ENCODE assay signal across 1 cellular context in genomic region chr12:7439579-7440505, GRCh38.
TF ChIP-seq lines count a peak whose summit lies in the region.

No MANE protein-coding gene starts in this region.

TF ChIP-seq in K562, 482 proteins besides CTCF, POLR2A, EP300 and RAD21 (continued from another document and continues in another):
- TF ChIP-seq NKRF (IDR thresholded peaks at IDR 0.05; ENCODE audit: borderline replicate concordance) (no peak), CXXC5 (CRISPR knock-in tag; IDR thresholded peaks at IDR 0.05) (peak; percentile 93), SAP30 (IDR thresholded peaks at IDR 0.05; ENCODE audit: borderline replicate concordance, insufficient read depth, low read depth, low read length, poor library complexity, severe bottlenecking) (no peak), MAX (CRISPR knock-in tag; IDR thresholded peaks at IDR 0.05) (peak; percentile 82), NR4A1 (CRISPR knock-in tag; IDR thresholded peaks at IDR 0.05) (no peak), NR4A1 (tag; IDR thresholded peaks at IDR 0.05) (0 out of 2 replicates have a peak, but pooled peaks have one; percentile 22), USF1 (CRISPR knock-in tag; IDR thresholded peaks at IDR 0.05) (no peak), ETV6 (IDR thresholded peaks at IDR 0.05; ENCODE audit: borderline replicate concordance in 1 of 2, low read depth in 2 of 2, low read length in 1 of 2) (0 out of 4 replicates have a peak, but pooled peaks of 1 of the 2 experiments have one; percentile 9), ETV6 (CRISPR knock-in tag; IDR thresholded peaks at IDR 0.05; ENCODE audit: borderline replicate concordance) (no peak), PHB (CRISPR knock-in tag; IDR thresholded peaks at IDR 0.05) (no peak), SMAD4 (CRISPR knock-in tag; conservative IDR thresholded peaks at IDR 0.05) (peak; percentile 68; the same call in 1 of the 2 replicates), BRD9 (IDR thresholded peaks at IDR 0.05; ENCODE audit: low read depth, partially characterized antibody) (no peak), EGR1 (conservative IDR thresholded peaks at IDR 0.05) (no peak), HES1 (IDR thresholded peaks at IDR 0.05; ENCODE audit: low read depth) (no peak), KDM4B (IDR thresholded peaks at IDR 0.05; ENCODE audit: borderline replicate concordance in 2 of 2, low read depth in 1 of 2) (no peak), E4F1 (CRISPR knock-in tag; IDR thresholded peaks at IDR 0.05; ENCODE audit: borderline replicate concordance) (no peak), ZNF224 (CRISPR knock-in tag; IDR thresholded peaks at IDR 0.05) (no peak), CREM (IDR thresholded peaks at IDR 0.05; ENCODE audit: low read depth) (0 out of 2 replicates have a peak, but pooled peaks have one; percentile 7), RBM34 (IDR thresholded peaks at IDR 0.05; ENCODE audit: borderline replicate concordance, insufficient read depth, low read length) (no peak), NR2F6 (CRISPR knock-in tag; IDR thresholded peaks at IDR 0.05) (no peak), ZNF76 (CRISPR knock-in tag; IDR thresholded peaks at IDR 0.05; ENCODE audit: borderline replicate concordance) (no peak), NEUROD1 (IDR thresholded peaks at IDR 0.05; ENCODE audit: borderline replicate concordance, low read depth, low read length, partially characterized antibody) (no peak), ETS2 (tag; IDR thresholded peaks at IDR 0.05; ENCODE audit: borderline replicate concordance, poor library complexity, severe bottlenecking) (no peak), LCOR (CRISPR knock-in tag; IDR thresholded peaks at IDR 0.05) (no peak), ZNF277 (CRISPR knock-in tag; IDR thresholded peaks at IDR 0.05; ENCODE audit: borderline replicate concordance) (no peak), ARID3A (IDR thresholded peaks at IDR 0.05; ENCODE audit: borderline replicate concordance, low read depth, low read length) (no peak), ZBTB11 (CRISPR knock-in tag; IDR thresholded peaks at IDR 0.05) (peak; percentile 51 to 95 (median 78); a peak in 5 of 6 replicates), ZNF449 (CRISPR knock-in tag; IDR thresholded peaks at IDR 0.05) (no peak), ZMIZ1 (IDR thresholded peaks at IDR 0.05; ENCODE audit: low read depth in 2 of 2, low read length in 2 of 2) (no peak), IRF1 (CRISPR knock-in tag; IDR thresholded peaks at IDR 0.05; ENCODE audit: borderline replicate concordance) (no peak), ZNF253 (CRISPR knock-in tag; conservative IDR thresholded peaks at IDR 0.05) (no peak), POLR3A (IDR thresholded peaks at IDR 0.05; ENCODE audit: borderline replicate concordance, extremely low read depth, insufficient read depth, insufficient read length) (no peak), ZNF511 (CRISPR knock-in tag; IDR thresholded peaks at IDR 0.05) (no peak), FOXP1 (CRISPR knock-in tag; IDR thresholded peaks at IDR 0.05) (peak; percentile 76; the same call in 1 of the 2 replicates), JUN (IDR thresholded peaks at IDR 0.05; ENCODE audit: borderline replicate concordance, low read depth, low read length) (no peak), JUN (CRISPR knock-in tag; IDR thresholded peaks at IDR 0.05; ENCODE audit: borderline replicate concordance) (no peak), ELK1 (CRISPR knock-in tag; IDR thresholded peaks at IDR 0.05) (no peak)
